Comparison of ENCODE assay signal across 8 cellular contexts in genomic region chr19:5880604-5881078, GRCh38.
A peak's percentile ranks its signal among the peaks of the same experiment; 100 is the strongest.
DNase-seq lines count a peak whose midpoint lies in the region; ATAC-seq, FAIRE-seq and TF ChIP-seq lines count a peak whose summit lies in the region.
"Had no signal": no experiment of that assay in that cellular context is flagged by ENCODE, and none has a peak within 500 bp of the region (broad histone marks: within the 10 kb centered on the region; RNA-seq: fewer than 3 reads in every experiment).

No MANE protein-coding gene starts in this region.

- FAIRE-seq in D721Med (lab: Jason Lieb, UNC), result no peak

- POLR2A ChIA-PET in AG04449 (lab: Yijun Ruan, JAX), result no interaction called here

- H3K4me3 ChIP-seq in AG04449 (ENCODE audit: low read depth, low read length), result no peak overlapping the region

- TF ChIP-seq CTCF in AG04449 (IDR thresholded peaks at IDR 0.05; ENCODE audit: insufficient read depth, low read length, missing control alignments) (no peak), D721Med (IDR thresholded peaks at IDR 0.05; ENCODE audit: insufficient read depth, missing control alignments) (no peak)

- peak; percentile 54 for DNase-seq in AG04449 (ENCODE audit: low read depth, low spot score)
- DNase-seq in SHP77 treated with DMSO at 0.1 percent for 48 hours (lab: John Stamatoyannopoulos, UW), result peak; percentile 37
- DNase-seq in iris pigment epithelial cell (ENCODE audit: low read depth), result peak; percentile 82
- no peak for DNase-seq in D721Med (ENCODE audit: insufficient read length, low spot score)
- no peak for DNase-seq in activated T-cell treated with anti-CD3 and anti-CD28 coated beads for 4 hours
- DNase-seq: central memory CD4-positive, alpha-beta T cell; T1000 had no signal

- CTCF ChIA-PET in AG04449 (lab: Yijun Ruan, JAX), result interaction anchor here (2.1 to 3.0 kb wide), 2 partner anchors 74 to 77 kb away, joined by 5 to 13 read pairs; no protein-coding TSS in a partner anchor

- no peak for ATAC-seq in GM18873 (IDR thresholded peaks at IDR 0.05; ENCODE audit: low FRiP score, unreplicated experiment)

Comparison
In these comparisons a context has a peak if more than half of its experiments do, and no peak if none do; other contexts are left out.
1. DNase-seq: peak in AG04449 (single experiment), SHP77 treated with DMSO at 0.1 percent for 48 hours (single experiment) and iris pigment epithelial cell (single experiment); none in D721Med (single experiment) and activated T-cell treated with anti-CD3 and anti-CD28 coated beads for 4 hours (single experiment).